In the genomic region with DNA sequence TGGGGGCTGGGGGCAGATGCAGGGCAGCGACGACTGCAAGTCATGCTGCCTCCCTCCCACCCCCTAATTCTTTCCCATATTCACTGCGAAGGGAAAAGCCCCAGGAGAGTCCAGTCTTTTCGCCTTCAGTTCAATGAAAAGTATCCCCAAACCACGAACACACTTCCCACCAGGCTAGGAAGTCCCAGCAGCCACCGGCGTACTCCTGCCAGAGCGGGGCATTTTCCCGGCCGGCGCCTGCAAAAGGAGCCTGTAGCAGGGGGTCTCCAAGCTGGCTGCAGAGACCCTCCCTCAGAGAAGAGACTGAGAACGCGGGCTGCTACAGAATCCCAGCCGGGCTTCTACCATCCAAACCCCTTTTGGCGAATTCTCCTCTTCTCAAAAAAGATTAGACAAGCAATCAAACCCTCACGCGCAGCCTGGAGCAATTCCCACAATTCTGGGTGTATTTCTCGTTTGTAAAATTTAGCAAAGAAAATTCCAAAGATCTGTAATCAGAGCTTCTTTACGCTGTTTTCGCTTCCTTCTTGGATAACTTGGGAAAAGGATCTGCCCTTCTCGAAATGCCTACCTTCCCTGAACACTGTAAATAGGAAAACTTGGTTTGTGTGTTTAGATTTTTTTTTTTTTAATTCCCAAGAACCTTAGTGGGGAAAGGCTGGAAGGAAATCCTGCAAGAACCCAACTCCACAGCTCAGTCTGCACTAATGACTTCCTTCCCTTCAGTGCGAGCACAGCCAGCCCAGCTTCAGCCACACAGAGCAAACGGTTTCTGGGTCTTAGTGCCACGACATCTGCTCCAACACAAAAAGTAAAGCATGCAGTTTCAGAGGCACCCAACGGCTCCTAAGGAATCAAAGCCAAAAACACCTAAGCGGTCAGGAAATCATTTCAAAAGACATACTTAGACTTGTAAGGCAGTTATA, we compare ENCODE assay signal across 8 cellular contexts.
DNase-seq lines count a peak whose midpoint lies in the region; ATAC-seq and TF ChIP-seq lines count a peak whose summit lies in the region.

No MANE protein-coding gene starts in this region.

- peak in 2 of 3 donors; percentile 67 to 75 for TF ChIP-seq POLR2A in body of pancreas (IDR thresholded peaks at IDR 0.05)

- H3K23ac ChIP-seq in trophoblast cell (ENCODE audit: low read length) = no peak overlapping the region

- H3K9me3 ChIP-seq in body of pancreas (no peaks in the 10 kb centered on the region), trophoblast cell (ENCODE audit: insufficient read depth, low read depth, low read length) (no peaks in the 10 kb centered on the region)

- ATAC-seq in body of pancreas (peak; percentile 68), GM18517 (IDR thresholded peaks at IDR 0.05; ENCODE audit: unreplicated experiment) (no peak)

- in situ Hi-C loops in GM13977 (cut with MboI; ENCODE audit: low pct_unique_long_range_greater_than_20kb, low sequenced_read_pairs, unreplicated experiment) = no loop called here

- H3K4ac ChIP-seq in trophoblast cell (ENCODE audit: low read depth, low read length) = no peak overlapping the region

- H4K8ac ChIP-seq in trophoblast cell (ENCODE audit: low read depth, low read length) = peak overlapping the region; percentile 37

- TF ChIP-seq CTCF in GM13977 (IDR thresholded peaks at IDR 0.05; ENCODE audit: extremely low read depth, insufficient read depth, missing control alignments) = no peak
- TF ChIP-seq CTCF in body of pancreas (IDR thresholded peaks at IDR 0.05) = no peak

- DNase-seq in GM13977 (ENCODE audit: low spot score) = peak; percentile 23
- peak; percentile 65 for DNase-seq in RPMI7951 (ENCODE audit: low read depth)
- peak; percentile 66 to 79 (median 72) for DNase-seq in body of pancreas
- DNase-seq in hippocampal formation (lab: John Stamatoyannopoulos, UW) = peak; percentile 48 to 83
- DNase-seq in trophoblast cell = peak in 1 of 2 donors; percentile 22
- DNase-seq in NCI-H748 (lab: John Stamatoyannopoulos, UW; ENCODE audit: unreplicated experiment) = no peak
- DNase-seq in activated effector memory CD4-positive, alpha-beta T cell treated with Interleukin-2 at 50 U/mL for 16 hours = no peak

- H3K4me3 ChIP-seq in body of pancreas (peak overlapping the region; percentile 6 to 35), trophoblast cell (ENCODE audit: low read depth, low read length) (peak overlapping the region; percentile 67)

- peak overlapping the region; percentile 4 for H4K91ac ChIP-seq in trophoblast cell (ENCODE audit: low read depth, low read length)

- H3K18ac ChIP-seq in trophoblast cell (ENCODE audit: low read length) = no peak overlapping the region

- H3K4me1 ChIP-seq in body of pancreas (peaks cover 35% of the 10 kb centered on the region), trophoblast cell (ENCODE audit: control insufficient read depth in 1 of 2, insufficient read depth in 2 of 2, low read length in 2 of 2) (no peaks in the 10 kb centered on the region)

- peak overlapping the region; percentile 20 for H2BK120ac ChIP-seq in trophoblast cell (ENCODE audit: insufficient read depth, low read length, poor library complexity)

- H2AFZ ChIP-seq in trophoblast cell (ENCODE audit: insufficient read depth, low read length, poor library complexity) = peak overlapping the region; percentile 15

- H3K27me3 ChIP-seq in body of pancreas = no peaks in the 10 kb centered on the region
- H3K27me3 ChIP-seq in trophoblast cell (ENCODE audit: insufficient read depth, low read length) = no peaks in the 10 kb centered on the region

- H3K27ac ChIP-seq in body of pancreas = peak overlapping the region; percentile 60 to 80 (median 77)
- H3K27ac ChIP-seq in trophoblast cell (ENCODE audit: low read depth, low read length) = peak overlapping the region; percentile 24

- peak overlapping the region; percentile 91 for H3K4me2 ChIP-seq in trophoblast cell (ENCODE audit: low read length)

- WGBS in body of pancreas, 2 donors = 0 to 2% methylated on average over 26 of the region's 26 CpGs
- no CpG with 5 or more reads among the region's 26 CpGs for WGBS in trophoblast cell (ENCODE audit: extremely low coverage, insufficient coverage, insufficient read length)

- peak overlapping the region; percentile 54 for H3K9ac ChIP-seq in trophoblast cell (ENCODE audit: low read length)

- no peak overlapping the region for H2AK5ac ChIP-seq in trophoblast cell (ENCODE audit: low read length)

- peak overlapping the region; percentile 22 for H2BK5ac ChIP-seq in trophoblast cell (ENCODE audit: low read depth, low read length, poor library complexity)

- H3K79me2 ChIP-seq in trophoblast cell (ENCODE audit: control insufficient read depth, insufficient read depth, low read length, poor library complexity) = no peaks in the 10 kb centered on the region

- no peak overlapping the region for H2BK12ac ChIP-seq in trophoblast cell (ENCODE audit: low read length)

- no peak overlapping the region for H4K12ac ChIP-seq in trophoblast cell (ENCODE audit: low read depth, low read length)

- H3K79me1 ChIP-seq in trophoblast cell (ENCODE audit: low read length) = peaks cover 9% of the 10 kb centered on the region

- peak overlapping the region; percentile 13 for H3K14ac ChIP-seq in trophoblast cell (ENCODE audit: low read length)

- intact Hi-C loops in body of pancreas (cut with DNase I) = loop anchor here (10.0 kb wide), 1 partner anchor 418 kb away; no protein-coding TSS in a partner anchor

- H3K36me3 ChIP-seq in body of pancreas (replicated peaks in 1 of 2; ENCODE audit: insufficient read depth in 1 of 2, low read depth in 2 of 2) (no peaks in the 10 kb centered on the region), trophoblast cell (ENCODE audit: control insufficient read depth in 1 of 2, insufficient read depth in 2 of 2, low read length in 2 of 2) (no peaks in the 10 kb centered on the region)

Comparison
In these comparisons a context has a peak if more than half of its experiments do, and no peak if none do; other contexts are left out.
1. DNase-seq: peak in GM13977 (single experiment), RPMI7951 (single experiment), body of pancreas (4 of 4) and hippocampal formation (2 of 2); none in NCI-H748 (single experiment) and activated effector memory CD4-positive, alpha-beta T cell treated with Interleukin-2 at 50 U/mL for 16 hours (single experiment).